1 cellular context compared by ENCODE assay signal in the genomic region with DNA sequence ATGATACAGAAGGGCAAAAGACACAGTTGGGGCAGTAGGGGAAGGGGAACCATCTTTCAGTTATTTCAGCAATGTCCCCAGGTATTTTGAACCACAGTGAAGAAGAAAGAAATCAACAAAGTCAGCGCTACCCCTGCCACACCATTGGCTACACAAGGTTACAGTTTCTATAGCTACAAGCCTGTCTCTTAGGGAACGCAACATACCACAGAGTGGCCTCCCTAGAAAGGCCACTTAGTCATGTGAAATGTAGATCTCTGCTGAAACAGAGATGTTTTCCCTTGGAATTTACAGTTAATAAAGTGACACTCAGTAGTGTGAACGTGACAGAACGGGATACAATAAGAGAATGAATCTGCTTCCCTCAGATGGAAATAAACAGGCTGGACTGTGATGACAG.
TF ChIP-seq lines count a peak whose summit lies in the region.

No MANE protein-coding gene starts in this region.

TF ChIP-seq in HepG2, 621 proteins besides CTCF, POLR2A, EP300 and RAD21:
- TF ChIP-seq PRPF4 (IDR thresholded peaks at IDR 0.05; ENCODE audit: low read depth, low read length, poor library complexity, severe bottlenecking) = no peak
- TF ChIP-seq RFX1 (IDR thresholded peaks at IDR 0.05) = peak; percentile 54; the same call in 1 of the 2 replicates
